Comparison of ENCODE assay signal across 13 cellular contexts in the genomic region with DNA sequence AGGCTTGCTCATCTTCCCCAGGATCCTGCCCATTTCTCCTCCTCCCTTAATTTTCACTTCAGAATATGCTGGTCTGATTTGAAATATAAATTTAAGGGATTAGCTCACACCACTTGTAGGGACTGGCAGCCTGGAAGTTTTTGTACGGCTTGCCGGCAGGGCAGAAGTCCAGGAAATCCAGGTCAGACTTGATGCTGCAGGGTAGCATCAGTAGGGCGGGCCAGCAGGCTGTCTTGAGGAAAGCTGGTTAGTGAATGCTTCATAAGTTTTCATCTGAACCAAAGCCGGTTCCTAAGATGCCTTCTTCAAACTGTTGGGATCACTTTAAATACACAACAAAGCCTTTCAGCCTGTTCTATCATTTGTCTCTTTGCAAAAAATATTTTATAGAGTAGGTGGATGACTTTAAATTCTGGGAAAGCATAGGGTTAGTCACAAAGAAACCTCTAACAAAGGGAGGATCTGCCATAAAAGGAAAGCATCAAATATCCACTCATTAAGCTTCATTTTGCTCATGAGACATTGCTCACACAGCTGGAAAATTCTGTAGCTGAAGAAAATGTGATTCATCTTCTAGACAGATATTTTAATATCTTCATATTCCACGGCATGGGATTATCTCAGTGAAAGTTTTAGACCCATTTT.
DNase-seq lines count a peak whose midpoint lies in the region; ATAC-seq and TF ChIP-seq lines count a peak whose summit lies in the region.
"Had no signal": no experiment of that assay in that cellular context is flagged by ENCODE, and none has a peak within 500 bp of the region (broad histone marks: within the 10 kb centered on the region; RNA-seq: fewer than 3 reads in every experiment).

No MANE protein-coding gene starts in this region.

- no peaks in the 10 kb centered on the region for H3K9me3 Mint-ChIP-seq in activated naive CD4-positive, alpha-beta T cell treated with anti-CD3 and anti-CD28 coated beads, Interleukin-2, amount 50 U/mL, for 24 hours
- H3K9me3 Mint-ChIP-seq: stimulated activated memory B cell treated with anti-CD40 and anti-IgM and Interleukin-4, amounts not matched to agents 10 μg/mL and 1 μg/mL and 100 μg/mL, for 72 hours had no signal

- H3K4me3 ChIP-seq in AG09309 (ENCODE audit: control insufficient read depth, low read depth, low read length) (no peak overlapping the region), fibroblast of villous mesenchyme (ENCODE audit: low read depth, low read length) (no peak overlapping the region)
- H3K4me3 ChIP-seq: colonic mucosa, HAP-1, pancreas had no signal

- H3K4me1 Mint-ChIP-seq in activated naive CD4-positive, alpha-beta T cell treated with anti-CD3 and anti-CD28 coated beads, Interleukin-2, amount 50 U/mL, for 24 hours, result peaks cover 65% of the 10 kb centered on the region
- H3K4me1 Mint-ChIP-seq: stimulated activated memory B cell treated with anti-CD40 and anti-IgM and Interleukin-4, amounts not matched to agents 10 μg/mL and 1 μg/mL and 100 μg/mL, for 72 hours had no signal

- no peaks in the 10 kb centered on the region for H3K27me3 Mint-ChIP-seq in activated naive CD4-positive, alpha-beta T cell treated with anti-CD3 and anti-CD28 coated beads, Interleukin-2, amount 50 U/mL, for 24 hours
- H3K27me3 Mint-ChIP-seq: stimulated activated memory B cell treated with anti-CD40 and anti-IgM and Interleukin-4, amounts not matched to agents 10 μg/mL and 1 μg/mL and 100 μg/mL, for 72 hours had no signal

- DNase-seq in AG09309 (ENCODE audit: low read depth), result peak; percentile 18
- DNase-seq in G401 (ENCODE audit: low spot score), result peak; percentile 51
- peak; percentile 26 for DNase-seq in fibroblast of villous mesenchyme (ENCODE audit: low read depth)
- DNase-seq in inferior parietal cortex (ENCODE audit: extremely low spot score), result no peak
- DNase-seq: colonic mucosa, NCI-H187 treated with DMSO at 0.1 percent for 48 hours, pancreas had no signal

- peaks cover 15% of the 10 kb centered on the region for H3K36me3 Mint-ChIP-seq in activated naive CD4-positive, alpha-beta T cell treated with anti-CD3 and anti-CD28 coated beads, Interleukin-2, amount 50 U/mL, for 24 hours

- TF ChIP-seq CTCF in AG09309 (IDR thresholded peaks at IDR 0.05; ENCODE audit: control insufficient read depth, insufficient read depth, low read depth, low read length, missing control alignments) (no peak), fibroblast of villous mesenchyme (IDR thresholded peaks at IDR 0.05; ENCODE audit: insufficient read depth, low read depth, low read length) (no peak)

- in situ Hi-C loops in G401 (cut with HindIII; ENCODE audit: low sequenced_read_pairs), result no loop called here

- no peak for ATAC-seq in GM21515 (IDR thresholded peaks at IDR 0.05; ENCODE audit: unreplicated experiment)
- no peak for ATAC-seq in GM19328 (IDR thresholded peaks at IDR 0.05; ENCODE audit: unreplicated experiment)
- no peak for ATAC-seq in HG03342 (IDR thresholded peaks at IDR 0.05; ENCODE audit: unreplicated experiment)
- ATAC-seq: pancreas; stimulated activated memory B cell treated with anti-CD40 and anti-IgM and Interleukin-4, amounts not matched to agents 10 μg/mL and 1 μg/mL and 100 μg/mL, for 72 hours had no signal

- peak overlapping the region; percentile 84 for H3K4me3 Mint-ChIP-seq in activated naive CD4-positive, alpha-beta T cell treated with anti-CD3 and anti-CD28 coated beads, Interleukin-2, amount 50 U/mL, for 24 hours
- H3K4me3 Mint-ChIP-seq: stimulated activated memory B cell treated with anti-CD40 and anti-IgM and Interleukin-4, amounts not matched to agents 10 μg/mL and 1 μg/mL and 100 μg/mL, for 72 hours had no signal

- peak overlapping the region; percentile 98 for H3K27ac Mint-ChIP-seq in activated naive CD4-positive, alpha-beta T cell treated with anti-CD3 and anti-CD28 coated beads, Interleukin-2, amount 50 U/mL, for 24 hours
- H3K27ac Mint-ChIP-seq: stimulated activated memory B cell treated with anti-CD40 and anti-IgM and Interleukin-4, amounts not matched to agents 10 μg/mL and 1 μg/mL and 100 μg/mL, for 72 hours had no signal
